In the genomic region with DNA sequence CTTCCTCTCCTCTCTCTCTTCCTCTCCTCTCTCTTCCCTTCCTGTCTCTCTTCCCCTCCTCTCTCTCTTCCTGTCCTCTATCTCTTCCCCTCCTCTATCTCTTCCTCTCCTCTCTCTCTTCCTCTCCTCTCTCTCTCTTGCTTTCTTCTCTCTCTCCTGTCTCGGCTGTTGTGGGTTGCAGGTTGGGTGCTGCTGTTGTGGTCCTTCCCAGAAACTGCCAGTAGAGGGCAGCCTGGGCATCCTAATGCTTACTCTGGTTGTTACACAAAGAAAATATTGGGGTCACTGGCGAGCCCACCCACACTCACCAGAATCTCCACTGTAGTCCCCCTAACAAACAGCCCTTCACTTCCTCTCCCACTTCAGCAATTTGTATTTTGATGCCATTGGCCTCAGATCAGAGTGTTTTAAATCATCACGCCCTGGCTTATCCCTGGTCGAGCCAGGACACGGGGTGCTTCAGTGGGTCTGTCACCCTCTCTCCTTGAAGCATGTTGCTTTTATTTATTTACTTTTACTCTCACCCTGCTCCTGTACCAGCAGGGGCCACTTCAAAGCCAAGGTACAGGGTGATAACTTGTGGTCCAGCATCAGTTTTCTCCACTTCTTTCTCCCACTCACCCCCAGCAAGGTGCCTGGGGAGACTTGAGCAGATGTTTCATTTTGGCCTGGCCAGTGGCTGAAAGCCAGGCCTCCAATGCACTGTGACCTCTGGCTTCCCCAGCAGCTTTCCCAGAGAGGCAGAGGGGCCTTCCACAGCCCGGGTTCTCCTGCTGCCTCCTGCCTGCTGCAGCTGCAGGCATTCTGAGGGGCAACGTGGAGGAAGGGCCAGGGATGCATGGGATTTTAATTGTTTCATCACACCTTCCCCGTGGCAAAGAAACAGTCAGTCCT, we compare ENCODE assay signal across 8 cellular contexts. TPM values are rescaled to one million over a fixed set of nuclear protein-coding genes. Genes with fewer than 3 reads are reported as not detected.
DNase-seq lines count a peak whose midpoint lies in the region; ATAC-seq and TF ChIP-seq lines count a peak whose summit lies in the region.

No MANE protein-coding gene starts in this region.

- H3K36me3 ChIP-seq in body of pancreas (replicated peaks in 1 of 2; ENCODE audit: insufficient read depth in 1 of 2, low read depth in 2 of 2) = no peaks in the 10 kb centered on the region

- peaks cover 45% of the 10 kb centered on the region for H3K4me1 ChIP-seq in body of pancreas

- no peak for TF ChIP-seq POLR2A in body of pancreas (IDR thresholded peaks at IDR 0.05)

- peak; percentile 49 to 96 (median 80) for TF ChIP-seq CTCF in body of pancreas (IDR thresholded peaks at IDR 0.05)

- no peak overlapping the region for H3K4me3 ChIP-seq in body of pancreas

- no peak overlapping the region for H3K27ac ChIP-seq in body of pancreas

- peak; percentile 47 for ATAC-seq in HG02973 (IDR thresholded peaks at IDR 0.05; ENCODE audit: unreplicated experiment)
- ATAC-seq in body of pancreas = no peak
- no peak for ATAC-seq in HG03095 (IDR thresholded peaks at IDR 0.05; ENCODE audit: unreplicated experiment)

- intact Hi-C loops in body of pancreas (cut with DNase I) = no loop called here

- no peaks in the 10 kb centered on the region for H3K27me3 ChIP-seq in body of pancreas

- 59 to 64% methylated on average over 8 of the region's 8 CpGs for WGBS in body of pancreas, 2 donors

- peak; percentile 72 for DNase-seq in D341Med (ENCODE audit: low spot score)
- peak in 4 of 5 experiments; percentile 38 to 66 (median 43) for DNase-seq in T-helper 2 cell
- DNase-seq in body of pancreas = peak; percentile 67 to 82 (median 70)
- peak; percentile 48 for DNase-seq in iris pigment epithelial cell (ENCODE audit: low read depth)
- peak; percentile 63 for DNase-seq in stimulated activated CD4-positive, alpha-beta T cell treated with anti-CD3 and anti-CD28 coated beads, Interleukin-4, amount 100 ng/mL, for 1 hour
- no peak for DNase-seq in HuH-7 (ENCODE audit: low spot score)

- no peaks in the 10 kb centered on the region for H3K9me3 ChIP-seq in body of pancreas

RNA-seq across cellular contexts. Expression of gene MMP15, which starts 4.7 kb away (rescaled TPM):
- 10 to 100 TPM; 22.3 to 35.3 TPM for total RNA-seq in body of pancreas

RNA-seq across cellular contexts. Expression of gene USB1, which starts 19.7 kb away (rescaled TPM):
- total RNA-seq in body of pancreas = 10 to 100 TPM; 22.4 to 46.7 TPM

RNA-seq across cellular contexts. Expression of gene ZNF319, which starts 20.4 kb away (rescaled TPM):
- total RNA-seq in body of pancreas = 1 to 10 TPM; 3.3 to 4.7 TPM

RNA-seq across cellular contexts. Expression of gene CNGB1, which starts 49.9 kb away (rescaled TPM):
- not detected for total RNA-seq in body of pancreas
